ENCODE assay signal across 11 cellular contexts in genomic region chr1:116990612-116991151, GRCh38. TPM values are rescaled to one million over a fixed set of nuclear protein-coding genes. Genes with fewer than 3 reads are reported as not detected.
DNase-seq lines count a peak whose midpoint lies in the region; ATAC-seq and TF ChIP-seq lines count a peak whose summit lies in the region.
"Had no signal": no experiment of that assay in that cellular context is flagged by ENCODE, and none has a peak within 500 bp of the region (broad histone marks: within the 10 kb centered on the region; RNA-seq: fewer than 3 reads in every experiment).

No MANE protein-coding gene starts in this region.

- peak overlapping the region; percentile 49 for H3K4me2 ChIP-seq in GM23248 (ENCODE audit: unreplicated experiment)

- in situ Hi-C loops in GM23248 (cut with MboI), result no loop called here

- H3K4me3 ChIP-seq in GM23248 (0 out of 2 replicates have a peak overlapping the region, but pooled peaks have one; percentile 4), SJSA1 (no peak overlapping the region), fibroblast of mammary gland (ENCODE audit: control insufficient read depth, low read depth, low read length) (no peak overlapping the region)
- no peak overlapping the region for H3K4me3 ChIP-seq in effector memory CD4-positive, alpha-beta T cell (ENCODE audit: insufficient read depth, low read depth, low read length, poor library complexity, severe bottlenecking)

- H3K9ac ChIP-seq in GM23248, result peak overlapping the region; percentile 71

- H3K27me3 ChIP-seq in GM23248 (replicated peaks; ENCODE audit: insufficient read depth) (no peaks in the 10 kb centered on the region), SJSA1 (replicated peaks) (no peaks in the 10 kb centered on the region)
- no peaks in the 10 kb centered on the region for H3K27me3 ChIP-seq in effector memory CD4-positive, alpha-beta T cell (replicated peaks; ENCODE audit: control insufficient read depth, insufficient read depth, low read length, poor library complexity, severe bottlenecking)

- intact Hi-C loops in posterior vena cava (cut with DNase I), result no loop called here

- peak overlapping the region; percentile 94 for H3K27ac ChIP-seq in GM23248
- H3K27ac ChIP-seq in SJSA1, result peak overlapping the region; percentile 53
- no peak overlapping the region for H3K27ac ChIP-seq in effector memory CD4-positive, alpha-beta T cell (ENCODE audit: insufficient read depth, low read length, poor library complexity, severe bottlenecking)

- WGBS in GM23248 (ENCODE audit: low coverage in 1 of 2, low lambda C conversion rate in 2 of 2, missing lambda C conversion rate in 2 of 2), 2 experiments, result 1 to 2% methylated on average over 12 of the region's 12 CpGs

- DNase-seq in GM23248, result peak; percentile 96
- DNase-seq in SJSA1 (ENCODE audit: low read depth in 1 of 2, low spot score in 2 of 2), result peak; percentile 77 to 81
- DNase-seq in fibroblast of mammary gland (ENCODE audit: low read depth), result peak; percentile 99
- DNase-seq in posterior vena cava (ENCODE audit: low spot score), result peak; percentile 96
- no peak for DNase-seq in effector memory CD4-positive, alpha-beta T cell
- DNase-seq in NCI-H2029 (lab: John Stamatoyannopoulos, UW), result no peak
- DNase-seq: activated CD4-positive, alpha-beta T cell treated with anti-CD3 and anti-CD28 coated beads for 1 hour; DMS79 treated with DMSO at 0.1 percent for 48 hours; KG1 had no signal

- no peaks in the 10 kb centered on the region for H3K9me2 ChIP-seq in GM23248 (ENCODE audit: insufficient read depth)

- H3K36me3 ChIP-seq in GM23248 (ENCODE audit: low read depth) (no peaks in the 10 kb centered on the region), SJSA1 (no peaks in the 10 kb centered on the region)
- H3K36me3 ChIP-seq in effector memory CD4-positive, alpha-beta T cell (ENCODE audit: control insufficient read depth, insufficient read depth, low read length), result no peaks in the 10 kb centered on the region

- no peaks in the 10 kb centered on the region for H4K20me1 ChIP-seq in GM23248 (ENCODE audit: insufficient read depth)

- H3K4me1 ChIP-seq in GM23248 (ENCODE audit: insufficient read depth), result peaks cover 34% of the 10 kb centered on the region
- peaks cover 38% of the 10 kb centered on the region for H3K4me1 ChIP-seq in SJSA1 (replicated peaks)
- H3K4me1 ChIP-seq in effector memory CD4-positive, alpha-beta T cell (ENCODE audit: control insufficient read depth, insufficient read depth, low read length, poor library complexity, severe bottlenecking), result peaks cover 16% of the 10 kb centered on the region

- no peak for ATAC-seq in activated CD4-positive, CD25-positive, alpha-beta regulatory T cell treated with anti-CD3 and anti-CD28 coated beads, Interleukin-2, amount 50 U/mL, for 24 hours
- no peak for ATAC-seq in GM21367 (IDR thresholded peaks at IDR 0.05; ENCODE audit: unreplicated experiment)

- H3K9me3 ChIP-seq in GM23248 (ENCODE audit: low read depth) (no peaks in the 10 kb centered on the region), SJSA1 (replicated peaks) (no peaks in the 10 kb centered on the region)
- no peaks in the 10 kb centered on the region for H3K9me3 ChIP-seq in effector memory CD4-positive, alpha-beta T cell (ENCODE audit: control insufficient read depth, low read length)

- H3K79me2 ChIP-seq in GM23248 (ENCODE audit: insufficient read depth), result no peaks in the 10 kb centered on the region

- H2AFZ ChIP-seq in GM23248, result peak overlapping the region; percentile 16

- peaks cover 33% of the 10 kb centered on the region for H3F3A ChIP-seq in GM23248 (ENCODE audit: insufficient read depth)

- TF ChIP-seq CTCF in fibroblast of mammary gland (conservative IDR thresholded peaks at IDR 0.05; ENCODE audit: control insufficient read depth, insufficient read depth, low read depth, low read length), result no peak

RNA-seq across cellular contexts. Expression of gene CD101, which starts 10.9 kb away (rescaled TPM):
- total RNA-seq in GM23248 (2014; rRNA removed; shearing (Covaris generic)), result not detected in 2 replicates
- not detected in 2 replicates for polyA plus RNA-seq in GM23248 (2016; fragmentation: Nextera tagmentation; extraction: Ambion mirVana)
- total RNA-seq in SJSA1 (2014; rRNA removed; shearing (Covaris generic)), result 0.05 and 0.50 TPM in 2 replicates
- total RNA-seq in posterior vena cava, result 1 to 10 TPM; 2.1 to 2.6 TPM

Comparison
In these comparisons a context has a peak if more than half of its experiments do, and no peak if none do; other contexts are left out.
1. DNase-seq: peak in GM23248 (single experiment), SJSA1 (2 of 2), fibroblast of mammary gland (single experiment) and posterior vena cava (single experiment); none in effector memory CD4-positive, alpha-beta T cell (0 of 3) and NCI-H2029 (single experiment).